ENCODE assay signal across 8 cellular contexts in genomic region chr4:70705856-70706461, GRCh38. TPM values are rescaled to one million over a fixed set of nuclear protein-coding genes. Genes with fewer than 3 reads are reported as not detected.
A peak's percentile ranks its signal among the peaks of the same experiment; 100 is the strongest.
DNase-seq lines count a peak whose midpoint lies in the region; ATAC-seq and TF ChIP-seq lines count a peak whose summit lies in the region.

No MANE protein-coding gene starts in this region.

- WGBS in heart left ventricle, 4 donors: 4 to 5% (median 4%) methylated on average over 17 of the region's 17 CpGs

- H3K27me3 ChIP-seq in heart left ventricle: no peaks in the 10 kb centered on the region

- no peak for TF ChIP-seq CTCF in 22Rv1 (IDR thresholded peaks at IDR 0.05)
- no peak for TF ChIP-seq CTCF in VCaP (conservative IDR thresholded peaks at IDR 0.05)
- no peak for TF ChIP-seq CTCF in heart left ventricle (IDR thresholded peaks at IDR 0.05)
- no peak for TF ChIP-seq CTCF in retinal pigment epithelial cell (conservative IDR thresholded peaks at IDR 0.05; ENCODE audit: low read depth, low read length)

- DNase-seq in heart left ventricle (no peak), retinal pigment epithelial cell (ENCODE audit: low read depth) (no peak), GM19238 (ENCODE audit: insufficient read length, low spot score) (no peak), NCI-H446 (lab: John Stamatoyannopoulos, UW) (no peak)

- ATAC-seq in GM19455 (IDR thresholded peaks at IDR 0.05; ENCODE audit: unreplicated experiment) (peak; percentile 0), heart left ventricle (peak; percentile 4 to 18 (median 16)), HG02759 (IDR thresholded peaks at IDR 0.05; ENCODE audit: unreplicated experiment) (no peak)

- H3K36me3 ChIP-seq in heart left ventricle: no peaks in the 10 kb centered on the region

- no peaks in the 10 kb centered on the region for H3K9me3 ChIP-seq in heart left ventricle

- no peak for TF ChIP-seq POLR2A in heart left ventricle (IDR thresholded peaks at IDR 0.05)

- H3K4me1 ChIP-seq in heart left ventricle: peaks cover 0 to 25% (median 15%) of the 10 kb centered on the region in 12 donors

- peak overlapping the region; percentile 90 for H3K27ac ChIP-seq in 22Rv1
- peak overlapping the region; percentile 98 for H3K27ac ChIP-seq in VCaP
- peak overlapping the region; percentile 84 to 98 (median 95) for H3K27ac ChIP-seq in heart left ventricle

- peak overlapping the region; percentile 71 to 93 (median 84) for H3K4me3 ChIP-seq in heart left ventricle
- H3K4me3 ChIP-seq in retinal pigment epithelial cell (ENCODE audit: low read length): peak overlapping the region; percentile 76

- intact Hi-C loops in heart left ventricle (cut with DNase I): loop anchor here in 6 of 10 donors (1.0 to 10.0 kb wide), 7 partner anchors 17 to 289 kb away; partner anchors contain the start of genes UTP3 (in 4 of the 6), DCK (in 2 of the 6), GRSF1 (in 1 of the 6) and MOB1B (in 1 of the 6)

RNA-seq across cellular contexts. Expression of gene RUFY3, which starts 15.8 kb away (rescaled TPM):
- total RNA-seq in heart left ventricle: 10 to 100 TPM; 14.6 to 33.0 (median 21.8) TPM
- polyA plus RNA-seq in heart left ventricle: 10 to 100 TPM; 12.8 to 18.7 TPM

RNA-seq across cellular contexts. Expression of gene UTP3, which starts 17.6 kb away (rescaled TPM):
- total RNA-seq in heart left ventricle: 10 to 100 TPM in 8 of 9 donors, 1 to 10 TPM in 1; 7.3 to 22.4 (median 17.4) TPM
- polyA plus RNA-seq in heart left ventricle: 10 to 100 TPM; 10.7 to 28.9 TPM

RNA-seq across cellular contexts. Expression of gene JCHAIN, which starts 39.7 kb away (rescaled TPM):
- 10 to 100 TPM in 1 of 9 donors, 1 to 10 TPM in 4, under 1 TPM in 2, not detected in 2; 0.19 to 40.0 (median 5.0) TPM for total RNA-seq in heart left ventricle
- polyA plus RNA-seq in heart left ventricle: under 1 TPM; 0.76 to 0.85 TPM
